In genomic region chr7:85230623-85231022, GRCh38 we compare ENCODE assay signal across 13 cellular contexts. TPM values are rescaled to one million over a fixed set of nuclear protein-coding genes. Genes with fewer than 3 reads are reported as not detected.
"Had no signal": no experiment of that assay in that cellular context is flagged by ENCODE, and none has a peak within 500 bp of the region (broad histone marks: within the 10 kb centered on the region; RNA-seq: fewer than 3 reads in every experiment).

No MANE protein-coding gene starts in this region.

- DNase-seq: activated CD4-positive, alpha-beta T cell treated with anti-CD3 and anti-CD28 coated beads, Interleukin-2, amount 50 U/mL, for 4 hours; activated naive CD4-positive, alpha-beta T cell treated with anti-CD3 and anti-CD28 coated beads, Interleukin-2, amount 50 U/mL, for 16 hours; activated T-cell treated with anti-CD3 and anti-CD28 coated beads, Interleukin-2, amount 50 U/mL, for 1 hour; adrenal gland; foreskin melanocyte; heart left ventricle; naive thymus-derived CD8-positive, alpha-beta T cell; nucleus accumbens; psoas muscle; right lobe of liver; stimulated activated CD4-positive, alpha-beta T cell treated with anti-CD3 and anti-CD28 coated beads, Interleukin-1b, Interleukin-23, amount 100 ng/mL, for 48 hours; stimulated activated naive CD4-positive, alpha-beta T cell; substantia nigra had no signal

- H3K27me3 ChIP-seq: adrenal gland, heart left ventricle, right lobe of liver had no signal

- H3K27ac ChIP-seq: adrenal gland, heart left ventricle, psoas muscle, right lobe of liver had no signal

- H3K36me3 ChIP-seq: adrenal gland, heart left ventricle, right lobe of liver had no signal

- H3K9me3 ChIP-seq: adrenal gland, heart left ventricle, psoas muscle, right lobe of liver had no signal

- H3K4me3 ChIP-seq: adrenal gland, heart left ventricle, psoas muscle, right lobe of liver had no signal

- H3K4me1 ChIP-seq: adrenal gland, heart left ventricle, psoas muscle, right lobe of liver had no signal

RNA-seq across cellular contexts. Expression of gene SEMA3D, which starts 43.8 kb away (rescaled TPM):
- total RNA-seq: naive thymus-derived CD8-positive, alpha-beta T cell had no signal
